In genomic region chr11:77146261-77147035, GRCh38 we compare ENCODE assay signal across 25 cellular contexts. TPM values are rescaled to one million over a fixed set of nuclear protein-coding genes. Genes with fewer than 3 reads are reported as not detected.
A peak's percentile ranks its signal among the peaks of the same experiment; 100 is the strongest.
DNase-seq lines count a peak whose midpoint lies in the region; ATAC-seq and TF ChIP-seq lines count a peak whose summit lies in the region.
"Had no signal": no experiment of that assay in that cellular context is flagged by ENCODE, and none has a peak within 500 bp of the region (broad histone marks: within the 10 kb centered on the region; RNA-seq: fewer than 3 reads in every experiment).

No MANE protein-coding gene starts in this region.

- ATAC-seq in stimulated activated naive CD8-positive, alpha-beta T cell treated with anti-CD3 and anti-CD28 coated beads, Interleukin-15, Interleukin-2, amounts not matched to agents 100 U/mL and 50 U/mL, for 24 hours = no peak
- ATAC-seq: activated CD4-positive, alpha-beta T cell treated with anti-CD3 and anti-CD28 coated beads for 36 hours; activated CD8-positive, alpha-beta T cell treated with anti-CD3 and anti-CD28 coated beads, Interleukin-2, amount 10 ng/mL, durations not matched to agents 7 days and 5 days; activated naive CD8-positive, alpha-beta T cell treated with anti-CD3 and anti-CD28 coated beads, Interleukin-2, amount 50 U/mL, for 24 hours; naive thymus-derived CD4-positive, alpha-beta T cell; stimulated activated naive CD8-positive, alpha-beta T cell treated with anti-CD3 and anti-CD28 coated beads, Interleukin-15, amount 100 ng/mL, for 72 hours had no signal

- H3K27me3 Mint-ChIP-seq in glutamatergic neuron (ENCODE audit: unreplicated experiment) (peaks cover 8% of the 10 kb centered on the region), osteocyte (ENCODE audit: unreplicated experiment) (peaks cover 14% of the 10 kb centered on the region)
- H3K27me3 Mint-ChIP-seq: activated naive CD8-positive, alpha-beta T cell treated with anti-CD3 and anti-CD28 coated beads, Interleukin-2, amount 50 U/mL, for 24 hours had no signal

- peak overlapping the region; percentile 78 for H3K27ac Mint-ChIP-seq in glutamatergic neuron (ENCODE audit: unreplicated experiment)
- H3K27ac Mint-ChIP-seq in osteocyte (ENCODE audit: unreplicated experiment) = no peak overlapping the region
- H3K27ac Mint-ChIP-seq: activated CD4-positive, alpha-beta T cell treated with anti-CD3 and anti-CD28 coated beads for 36 hours; activated CD8-positive, alpha-beta T cell treated with anti-CD3 and anti-CD28 coated beads, Interleukin-2, amount 10 ng/mL, durations not matched to agents 7 days and 5 days; activated naive CD8-positive, alpha-beta T cell treated with anti-CD3 and anti-CD28 coated beads, Interleukin-2, amount 50 U/mL, for 24 hours had no signal

- DNase-seq in NCI-H2107 treated with DMSO at 0.1 percent for 48 hours (lab: John Stamatoyannopoulos, UW; ENCODE audit: unreplicated experiment) = peak; percentile 15
- DNase-seq in NCI-H2107 (lab: John Stamatoyannopoulos, UW) = no peak
- DNase-seq in DMS 273 (lab: John Stamatoyannopoulos, UW; ENCODE audit: unreplicated experiment) = peak; percentile 92
- DNase-seq in NCI-H524 treated with DMSO at 0.1 percent for 48 hours (lab: John Stamatoyannopoulos, UW) = peak; percentile 56
- no peak for DNase-seq in glutamatergic neuron
- no peak for DNase-seq in DMS53 (lab: John Stamatoyannopoulos, UW)
- DNase-seq in stimulated activated naive CD8-positive, alpha-beta T cell treated with anti-CD3 and anti-CD28 coated beads, Interleukin-15, Interleukin-2, amounts not matched to agents 100 U/mL and 50 U/mL, for 24 hours = no peak
- no peak for DNase-seq in osteocyte (ENCODE audit: extremely low spot score, unreplicated experiment)
- DNase-seq: activated CD4-positive, alpha-beta T cell treated with anti-CD3 and anti-CD28 coated beads for 36 hours; activated CD8-positive, alpha-beta T cell treated with anti-CD3 and anti-CD28 coated beads, Interleukin-2, amount 10 ng/mL, durations not matched to agents 7 days and 5 days; activated effector memory CD4-positive, alpha-beta T cell treated with Interleukin-2 at 50 U/mL for 16 hours; activated naive CD8-positive, alpha-beta T cell treated with anti-CD3 and anti-CD28 coated beads, Interleukin-2, amount 50 U/mL, for 24 hours; cerebellar nuclear complex; DMS79; GF-D8; naive thymus-derived CD4-positive, alpha-beta T cell; NCI-H1417; NCI-H748 treated with DMSO at 0.1 percent for 48 hours; SK-N-SH; stimulated activated naive CD8-positive, alpha-beta T cell treated with anti-CD3 and anti-CD28 coated beads, Interleukin-15, amount 100 ng/mL, for 72 hours; T-helper 2 cell had no signal

- peaks cover 30% of the 10 kb centered on the region for H3K4me1 Mint-ChIP-seq in glutamatergic neuron (ENCODE audit: low read depth, unreplicated experiment)
- H3K4me1 Mint-ChIP-seq in osteocyte (ENCODE audit: unreplicated experiment) = no peaks in the 10 kb centered on the region

- TF ChIP-seq CTCF in glutamatergic neuron (IDR thresholded peaks at IDR 0.05; ENCODE audit: partially characterized antibody, unreplicated experiment) = no peak
- no peak for TF ChIP-seq CTCF in osteocyte (IDR thresholded peaks at IDR 0.05)

- H3K9me3 Mint-ChIP-seq in glutamatergic neuron (ENCODE audit: unreplicated experiment) = peaks cover 8% of the 10 kb centered on the region
- H3K9me3 Mint-ChIP-seq in osteocyte (ENCODE audit: unreplicated experiment) = no peaks in the 10 kb centered on the region
- H3K9me3 Mint-ChIP-seq: activated naive CD8-positive, alpha-beta T cell treated with anti-CD3 and anti-CD28 coated beads, Interleukin-2, amount 50 U/mL, for 24 hours; naive thymus-derived CD4-positive, alpha-beta T cell; stimulated activated naive CD8-positive, alpha-beta T cell treated with anti-CD3 and anti-CD28 coated beads, Interleukin-15, amount 100 ng/mL, for 72 hours had no signal

- H3K36me3 Mint-ChIP-seq in glutamatergic neuron (ENCODE audit: unreplicated experiment) (no peaks in the 10 kb centered on the region), osteocyte (ENCODE audit: unreplicated experiment) (no peaks in the 10 kb centered on the region)
- H3K36me3 Mint-ChIP-seq: naive thymus-derived CD4-positive, alpha-beta T cell had no signal

- H3K4me3 Mint-ChIP-seq in glutamatergic neuron (ENCODE audit: unreplicated experiment) (no peak overlapping the region), osteocyte (ENCODE audit: unreplicated experiment) (no peak overlapping the region)
- H3K4me3 Mint-ChIP-seq: activated CD4-positive, alpha-beta T cell treated with anti-CD3 and anti-CD28 coated beads for 36 hours; activated CD8-positive, alpha-beta T cell treated with anti-CD3 and anti-CD28 coated beads, Interleukin-2, amount 10 ng/mL, durations not matched to agents 7 days and 5 days; activated naive CD8-positive, alpha-beta T cell treated with anti-CD3 and anti-CD28 coated beads, Interleukin-2, amount 50 U/mL, for 24 hours; stimulated activated naive CD8-positive, alpha-beta T cell treated with anti-CD3 and anti-CD28 coated beads, Interleukin-15, amount 100 ng/mL, for 72 hours had no signal

RNA-seq across cellular contexts. Expression of gene MYO7A, which starts 18.4 kb away (rescaled TPM):
- total RNA-seq in glutamatergic neuron (ENCODE audit: unreplicated experiment) = 11.6 TPM
- 0.08 TPM in 1 of 2 replicates, not detected in the other for total RNA-seq in osteocyte
- total RNA-seq: activated CD8-positive, alpha-beta T cell treated with anti-CD3 and anti-CD28 coated beads, Interleukin-2, amount 10 ng/mL, durations not matched to agents 7 days and 5 days; OCI-LY7 had no signal

RNA-seq across cellular contexts. Expression of gene OMP, which starts 43.8 kb away (rescaled TPM):
- total RNA-seq in glutamatergic neuron (ENCODE audit: unreplicated experiment) (not detected), osteocyte (not detected in 2 replicates)
- total RNA-seq: activated CD4-positive, alpha-beta T cell treated with anti-CD3 and anti-CD28 coated beads for 36 hours; activated CD8-positive, alpha-beta T cell treated with anti-CD3 and anti-CD28 coated beads, Interleukin-2, amount 10 ng/mL, durations not matched to agents 7 days and 5 days; glomerular endothelial cell; OCI-LY7; omental fat pad; vagina had no signal

Comparison
In these comparisons a context has a peak if more than half of its experiments do, and no peak if none do; other contexts are left out.
1. DNase-seq: peak in NCI-H2107 treated with DMSO at 0.1 percent for 48 hours (single experiment), DMS 273 (single experiment) and NCI-H524 treated with DMSO at 0.1 percent for 48 hours (single experiment); none in NCI-H2107 (single experiment), glutamatergic neuron (single experiment), DMS53 (single experiment), stimulated activated naive CD8-positive, alpha-beta T cell treated with anti-CD3 and anti-CD28 coated beads, Interleukin-15, Interleukin-2, amounts not matched to agents 100 U/mL and 50 U/mL, for 24 hours (single experiment) and osteocyte (single experiment).
2. RNA of gene MYO7A, which starts 18.4 kb away (total RNA-seq): 11.6 TPM in glutamatergic neuron (single experiment); 0.08 TPM in osteocyte; every median in the first group is over 10 times any median in the second.